ENCODE assay signal across 1 cellular context in the genomic region with DNA sequence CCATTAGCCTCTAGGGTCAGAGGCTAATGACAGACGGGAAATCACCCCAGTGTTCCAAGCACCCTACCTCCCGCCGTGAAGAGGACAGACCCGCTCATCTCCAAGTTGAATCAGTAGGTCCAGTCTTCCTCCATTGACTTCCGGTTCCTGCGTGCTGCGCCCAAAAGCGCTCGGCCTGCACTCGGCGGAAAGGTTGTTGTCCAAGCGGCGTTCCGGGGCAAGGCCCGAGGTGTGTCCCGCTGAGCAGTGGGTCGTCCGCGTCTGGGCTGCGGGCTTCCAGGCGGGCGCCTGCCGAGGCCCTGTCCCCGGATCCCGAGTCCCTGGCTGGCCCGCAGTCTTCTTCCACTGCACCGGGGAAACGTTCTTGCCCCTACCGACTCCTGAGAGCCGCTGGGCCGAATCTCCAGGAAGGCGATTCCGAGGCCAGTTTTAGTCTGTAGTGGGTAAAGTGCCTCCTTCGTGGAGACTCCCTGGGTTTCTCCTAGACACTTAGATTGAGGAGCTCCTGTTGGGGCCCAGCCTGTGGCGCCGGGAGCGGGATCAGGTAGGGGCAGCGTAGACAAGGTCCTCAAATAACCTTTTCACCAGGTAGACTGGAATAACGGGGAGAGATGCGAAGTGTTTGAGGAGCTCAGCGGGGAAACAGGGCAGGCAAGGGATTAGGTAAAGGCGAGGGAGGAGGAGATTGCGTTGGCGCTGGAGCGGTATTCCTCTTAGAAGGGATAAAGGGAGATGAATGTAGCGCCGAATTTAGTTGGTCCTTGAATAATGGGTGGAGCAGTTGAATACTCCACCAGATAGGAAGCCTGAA.
TF ChIP-seq lines count a peak whose summit lies in the region.

A gene with protein sequence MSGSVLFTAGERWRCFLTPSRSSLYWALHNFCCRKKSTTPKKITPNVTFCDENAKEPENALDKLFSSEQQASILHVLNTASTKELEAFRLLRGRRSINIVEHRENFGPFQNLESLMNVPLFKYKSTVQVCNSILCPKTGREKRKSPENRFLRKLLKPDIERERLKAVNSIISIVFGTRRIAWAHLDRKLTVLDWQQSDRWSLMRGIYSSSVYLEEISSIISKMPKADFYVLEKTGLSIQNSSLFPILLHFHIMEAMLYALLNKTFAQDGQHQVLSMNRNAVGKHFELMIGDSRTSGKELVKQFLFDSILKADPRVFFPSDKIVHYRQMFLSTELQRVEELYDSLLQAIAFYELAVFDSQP (minus strand): TSS at position 138 of the 811 bp plus-strand sequence. CDS start 40 bp downstream, at position 98.

TF ChIP-seq in HepG2, 621 proteins besides CTCF, POLR2A, EP300 and RAD21 (continued from another document and continues in another):
- TF ChIP-seq, protein P1, sequence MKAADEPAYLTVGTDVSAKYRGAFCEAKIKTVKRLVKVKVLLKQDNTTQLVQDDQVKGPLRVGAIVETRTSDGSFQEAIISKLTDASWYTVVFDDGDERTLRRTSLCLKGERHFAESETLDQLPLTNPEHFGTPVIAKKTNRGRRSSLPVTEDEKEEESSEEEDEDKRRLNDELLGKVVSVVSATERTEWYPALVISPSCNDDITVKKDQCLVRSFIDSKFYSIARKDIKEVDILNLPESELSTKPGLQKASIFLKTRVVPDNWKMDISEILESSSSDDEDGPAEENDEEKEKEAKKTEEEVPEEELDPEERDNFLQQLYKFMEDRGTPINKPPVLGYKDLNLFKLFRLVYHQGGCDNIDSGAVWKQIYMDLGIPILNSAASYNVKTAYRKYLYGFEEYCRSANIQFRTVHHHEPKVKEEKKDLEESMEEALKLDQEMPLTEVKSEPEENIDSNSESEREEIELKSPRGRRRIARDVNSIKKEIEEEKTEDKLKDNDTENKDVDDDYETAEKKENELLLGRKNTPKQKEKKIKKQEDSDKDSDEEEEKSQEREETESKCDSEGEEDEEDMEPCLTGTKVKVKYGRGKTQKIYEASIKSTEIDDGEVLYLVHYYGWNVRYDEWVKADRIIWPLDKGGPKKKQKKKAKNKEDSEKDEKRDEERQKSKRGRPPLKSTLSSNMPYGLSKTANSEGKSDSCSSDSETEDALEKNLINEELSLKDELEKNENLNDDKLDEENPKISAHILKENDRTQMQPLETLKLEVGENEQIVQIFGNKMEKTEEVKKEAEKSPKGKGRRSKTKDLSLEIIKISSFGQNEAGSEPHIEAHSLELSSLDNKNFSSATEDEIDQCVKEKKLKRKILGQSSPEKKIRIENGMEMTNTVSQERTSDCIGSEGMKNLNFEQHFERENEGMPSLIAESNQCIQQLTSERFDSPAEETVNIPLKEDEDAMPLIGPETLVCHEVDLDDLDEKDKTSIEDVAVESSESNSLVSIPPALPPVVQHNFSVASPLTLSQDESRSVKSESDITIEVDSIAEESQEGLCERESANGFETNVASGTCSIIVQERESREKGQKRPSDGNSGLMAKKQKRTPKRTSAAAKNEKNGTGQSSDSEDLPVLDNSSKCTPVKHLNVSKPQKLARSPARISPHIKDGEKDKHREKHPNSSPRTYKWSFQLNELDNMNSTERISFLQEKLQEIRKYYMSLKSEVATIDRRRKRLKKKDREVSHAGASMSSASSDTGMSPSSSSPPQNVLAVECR (CRISPR knock-in tag; IDR thresholded peaks at IDR 0.05; ENCODE audit: borderline replicate concordance), result peak; percentile 95
- peak; percentile 86 for TF ChIP-seq ETV5 (CRISPR knock-in tag; IDR thresholded peaks at IDR 0.05; ENCODE audit: borderline replicate concordance)
- no peak for TF ChIP-seq ZFP62 (CRISPR knock-in tag; IDR thresholded peaks at IDR 0.05)
- TF ChIP-seq, protein P2, sequence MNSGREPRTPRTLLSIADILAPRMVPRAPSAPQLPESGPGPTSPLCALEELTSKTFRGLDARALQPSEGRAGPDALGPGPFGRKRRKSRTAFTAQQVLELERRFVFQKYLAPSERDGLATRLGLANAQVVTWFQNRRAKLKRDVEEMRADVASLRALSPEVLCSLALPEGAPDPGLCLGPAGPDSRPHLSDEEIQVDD (CRISPR knock-in tag; IDR thresholded peaks at IDR 0.05; ENCODE audit: borderline replicate concordance), result no peak; the same call in 1 of the 2 replicates
- peak; percentile 78; the same call in 1 of the 2 replicates for TF ChIP-seq ZNF775 (CRISPR knock-in tag; IDR thresholded peaks at IDR 0.05; ENCODE audit: borderline replicate concordance)
- TF ChIP-seq, protein P3, sequence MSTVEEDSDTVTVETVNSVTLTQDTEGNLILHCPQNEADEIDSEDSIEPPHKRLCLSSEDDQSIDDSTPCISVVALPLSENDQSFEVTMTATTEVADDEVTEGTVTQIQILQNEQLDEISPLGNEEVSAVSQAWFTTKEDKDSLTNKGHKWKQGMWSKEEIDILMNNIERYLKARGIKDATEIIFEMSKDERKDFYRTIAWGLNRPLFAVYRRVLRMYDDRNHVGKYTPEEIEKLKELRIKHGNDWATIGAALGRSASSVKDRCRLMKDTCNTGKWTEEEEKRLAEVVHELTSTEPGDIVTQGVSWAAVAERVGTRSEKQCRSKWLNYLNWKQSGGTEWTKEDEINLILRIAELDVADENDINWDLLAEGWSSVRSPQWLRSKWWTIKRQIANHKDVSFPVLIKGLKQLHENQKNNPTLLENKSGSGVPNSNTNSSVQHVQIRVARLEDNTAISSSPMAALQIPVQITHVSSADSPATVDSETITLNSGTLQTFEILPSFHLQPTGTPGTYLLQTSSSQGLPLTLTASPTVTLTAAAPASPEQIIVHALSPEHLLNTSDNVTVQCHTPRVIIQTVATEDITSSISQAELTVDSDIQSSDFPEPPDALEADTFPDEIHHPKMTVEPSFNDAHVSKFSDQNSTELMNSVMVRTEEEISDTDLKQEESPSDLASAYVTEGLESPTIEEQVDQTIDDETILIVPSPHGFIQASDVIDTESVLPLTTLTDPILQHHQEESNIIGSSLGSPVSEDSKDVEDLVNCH (CRISPR knock-in tag; IDR thresholded peaks at IDR 0.05), result 0 out of 2 replicates have a peak, but pooled peaks have one; percentile 37
- peak; percentile 65 for TF ChIP-seq ZKSCAN1 (IDR thresholded peaks at IDR 0.05; ENCODE audit: low read length)
- TF ChIP-seq, protein P4, sequence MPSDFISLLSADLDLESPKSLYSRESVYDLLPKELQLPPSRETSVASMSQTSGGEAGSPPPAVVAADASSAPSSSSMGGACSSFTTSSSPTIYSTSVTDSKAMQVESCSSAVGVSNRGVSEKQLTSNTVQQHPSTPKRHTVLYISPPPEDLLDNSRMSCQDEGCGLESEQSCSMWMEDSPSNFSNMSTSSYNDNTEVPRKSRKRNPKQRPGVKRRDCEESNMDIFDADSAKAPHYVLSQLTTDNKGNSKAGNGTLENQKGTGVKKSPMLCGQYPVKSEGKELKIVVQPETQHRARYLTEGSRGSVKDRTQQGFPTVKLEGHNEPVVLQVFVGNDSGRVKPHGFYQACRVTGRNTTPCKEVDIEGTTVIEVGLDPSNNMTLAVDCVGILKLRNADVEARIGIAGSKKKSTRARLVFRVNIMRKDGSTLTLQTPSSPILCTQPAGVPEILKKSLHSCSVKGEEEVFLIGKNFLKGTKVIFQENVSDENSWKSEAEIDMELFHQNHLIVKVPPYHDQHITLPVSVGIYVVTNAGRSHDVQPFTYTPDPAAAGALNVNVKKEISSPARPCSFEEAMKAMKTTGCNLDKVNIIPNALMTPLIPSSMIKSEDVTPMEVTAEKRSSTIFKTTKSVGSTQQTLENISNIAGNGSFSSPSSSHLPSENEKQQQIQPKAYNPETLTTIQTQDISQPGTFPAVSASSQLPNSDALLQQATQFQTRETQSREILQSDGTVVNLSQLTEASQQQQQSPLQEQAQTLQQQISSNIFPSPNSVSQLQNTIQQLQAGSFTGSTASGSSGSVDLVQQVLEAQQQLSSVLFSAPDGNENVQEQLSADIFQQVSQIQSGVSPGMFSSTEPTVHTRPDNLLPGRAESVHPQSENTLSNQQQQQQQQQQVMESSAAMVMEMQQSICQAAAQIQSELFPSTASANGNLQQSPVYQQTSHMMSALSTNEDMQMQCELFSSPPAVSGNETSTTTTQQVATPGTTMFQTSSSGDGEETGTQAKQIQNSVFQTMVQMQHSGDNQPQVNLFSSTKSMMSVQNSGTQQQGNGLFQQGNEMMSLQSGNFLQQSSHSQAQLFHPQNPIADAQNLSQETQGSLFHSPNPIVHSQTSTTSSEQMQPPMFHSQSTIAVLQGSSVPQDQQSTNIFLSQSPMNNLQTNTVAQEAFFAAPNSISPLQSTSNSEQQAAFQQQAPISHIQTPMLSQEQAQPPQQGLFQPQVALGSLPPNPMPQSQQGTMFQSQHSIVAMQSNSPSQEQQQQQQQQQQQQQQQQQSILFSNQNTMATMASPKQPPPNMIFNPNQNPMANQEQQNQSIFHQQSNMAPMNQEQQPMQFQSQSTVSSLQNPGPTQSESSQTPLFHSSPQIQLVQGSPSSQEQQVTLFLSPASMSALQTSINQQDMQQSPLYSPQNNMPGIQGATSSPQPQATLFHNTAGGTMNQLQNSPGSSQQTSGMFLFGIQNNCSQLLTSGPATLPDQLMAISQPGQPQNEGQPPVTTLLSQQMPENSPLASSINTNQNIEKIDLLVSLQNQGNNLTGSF (CRISPR knock-in tag; IDR thresholded peaks at IDR 0.05), result peak; percentile 80
- peak; percentile 98 for TF ChIP-seq ZNF430 (CRISPR knock-in tag; IDR thresholded peaks at IDR 0.05)
- TF ChIP-seq SOX6 (IDR thresholded peaks at IDR 0.05), result no peak
- TF ChIP-seq SOX6 (CRISPR knock-in tag; IDR thresholded peaks at IDR 0.05), result peak; percentile 75
- TF ChIP-seq, protein P5, sequence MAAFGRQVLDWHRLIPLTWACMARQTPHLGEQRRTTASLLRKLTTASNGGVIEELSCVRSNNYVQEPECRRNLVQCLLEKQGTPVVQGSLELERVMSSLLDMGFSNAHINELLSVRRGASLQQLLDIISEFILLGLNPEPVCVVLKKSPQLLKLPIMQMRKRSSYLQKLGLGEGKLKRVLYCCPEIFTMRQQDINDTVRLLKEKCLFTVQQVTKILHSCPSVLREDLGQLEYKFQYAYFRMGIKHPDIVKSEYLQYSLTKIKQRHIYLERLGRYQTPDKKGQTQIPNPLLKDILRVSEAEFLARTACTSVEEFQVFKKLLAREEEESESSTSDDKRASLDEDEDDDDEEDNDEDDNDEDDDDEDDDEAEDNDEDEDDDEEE (CRISPR knock-in tag; IDR thresholded peaks at IDR 0.05), result peak; percentile 86; the same call in 1 of the 2 replicates
- TF ChIP-seq, protein P6, sequence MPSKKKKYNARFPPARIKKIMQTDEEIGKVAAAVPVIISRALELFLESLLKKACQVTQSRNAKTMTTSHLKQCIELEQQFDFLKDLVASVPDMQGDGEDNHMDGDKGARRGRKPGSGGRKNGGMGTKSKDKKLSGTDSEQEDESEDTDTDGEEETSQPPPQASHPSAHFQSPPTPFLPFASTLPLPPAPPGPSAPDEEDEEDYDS (CRISPR knock-in tag; IDR thresholded peaks at IDR 0.05), result peak; percentile 85
- TF ChIP-seq, protein P7, sequence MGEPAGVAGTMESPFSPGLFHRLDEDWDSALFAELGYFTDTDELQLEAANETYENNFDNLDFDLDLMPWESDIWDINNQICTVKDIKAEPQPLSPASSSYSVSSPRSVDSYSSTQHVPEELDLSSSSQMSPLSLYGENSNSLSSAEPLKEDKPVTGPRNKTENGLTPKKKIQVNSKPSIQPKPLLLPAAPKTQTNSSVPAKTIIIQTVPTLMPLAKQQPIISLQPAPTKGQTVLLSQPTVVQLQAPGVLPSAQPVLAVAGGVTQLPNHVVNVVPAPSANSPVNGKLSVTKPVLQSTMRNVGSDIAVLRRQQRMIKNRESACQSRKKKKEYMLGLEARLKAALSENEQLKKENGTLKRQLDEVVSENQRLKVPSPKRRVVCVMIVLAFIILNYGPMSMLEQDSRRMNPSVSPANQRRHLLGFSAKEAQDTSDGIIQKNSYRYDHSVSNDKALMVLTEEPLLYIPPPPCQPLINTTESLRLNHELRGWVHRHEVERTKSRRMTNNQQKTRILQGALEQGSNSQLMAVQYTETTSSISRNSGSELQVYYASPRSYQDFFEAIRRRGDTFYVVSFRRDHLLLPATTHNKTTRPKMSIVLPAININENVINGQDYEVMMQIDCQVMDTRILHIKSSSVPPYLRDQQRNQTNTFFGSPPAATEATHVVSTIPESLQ (CRISPR knock-in tag; conservative IDR thresholded peaks at IDR 0.05), result no peak
- TF ChIP-seq ZNF672 (CRISPR knock-in tag; IDR thresholded peaks at IDR 0.05), result no peak
- peak; percentile 90 for TF ChIP-seq ZBTB20 (CRISPR knock-in tag; IDR thresholded peaks at IDR 0.05; ENCODE audit: borderline replicate concordance, low read depth)
- TF ChIP-seq, protein P8, sequence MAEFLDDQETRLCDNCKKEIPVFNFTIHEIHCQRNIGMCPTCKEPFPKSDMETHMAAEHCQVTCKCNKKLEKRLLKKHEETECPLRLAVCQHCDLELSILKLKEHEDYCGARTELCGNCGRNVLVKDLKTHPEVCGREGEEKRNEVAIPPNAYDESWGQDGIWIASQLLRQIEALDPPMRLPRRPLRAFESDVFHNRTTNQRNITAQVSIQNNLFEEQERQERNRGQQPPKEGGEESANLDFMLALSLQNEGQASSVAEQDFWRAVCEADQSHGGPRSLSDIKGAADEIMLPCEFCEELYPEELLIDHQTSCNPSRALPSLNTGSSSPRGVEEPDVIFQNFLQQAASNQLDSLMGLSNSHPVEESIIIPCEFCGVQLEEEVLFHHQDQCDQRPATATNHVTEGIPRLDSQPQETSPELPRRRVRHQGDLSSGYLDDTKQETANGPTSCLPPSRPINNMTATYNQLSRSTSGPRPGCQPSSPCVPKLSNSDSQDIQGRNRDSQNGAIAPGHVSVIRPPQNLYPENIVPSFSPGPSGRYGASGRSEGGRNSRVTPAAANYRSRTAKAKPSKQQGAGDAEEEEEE (CRISPR knock-in tag; IDR thresholded peaks at IDR 0.05; ENCODE audit: borderline replicate concordance), result peak; percentile 69; the same call in 1 of the 2 replicates
- peak; percentile 81 for TF ChIP-seq PTBP1 (IDR thresholded peaks at IDR 0.05; ENCODE audit: low read depth, low read length, poor library complexity, severe bottlenecking)
- no peak for TF ChIP-seq ZNF468 (CRISPR knock-in tag; IDR thresholded peaks at IDR 0.05)
- TF ChIP-seq, protein P9, sequence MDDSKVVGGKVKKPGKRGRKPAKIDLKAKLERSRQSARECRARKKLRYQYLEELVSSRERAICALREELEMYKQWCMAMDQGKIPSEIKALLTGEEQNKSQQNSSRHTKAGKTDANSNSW (CRISPR knock-in tag; IDR thresholded peaks at IDR 0.05; ENCODE audit: borderline replicate concordance), result 0 out of 2 replicates have a peak, but pooled peaks have one; percentile 34
- no peak for TF ChIP-seq MATR3 (CRISPR knock-in tag; IDR thresholded peaks at IDR 0.05)
- peak; percentile 73; the same call in 1 of the 2 replicates for TF ChIP-seq NFKBIZ (CRISPR knock-in tag; IDR thresholded peaks at IDR 0.05)
- TF ChIP-seq AGO1 (IDR thresholded peaks at IDR 0.05; ENCODE audit: low read depth, low read length, poor library complexity, severe bottlenecking), result peak; percentile 48
